Comparison of ENCODE assay signal across 21 cellular contexts in genomic region chr12:76544601-76545261, GRCh38.
"Had no signal": no experiment of that assay in that cellular context is flagged by ENCODE, and none has a peak within 500 bp of the region (broad histone marks: within the 10 kb centered on the region; RNA-seq: fewer than 3 reads in every experiment).

No MANE protein-coding gene starts in this region.

- H3K9me3 Mint-ChIP-seq: activated B cell treated with CpG ODN at 0.5 μM for 24 hours; brain; dendritic cell treated with granulocyte-macrophage colony-stimulating factor and Interleukin-4, amounts not matched to agents 40 ng/mL and 50 ng/mL, for 4 days; immature natural killer cell; natural killer cell treated with Interleukin-12 subunit alpha and Interleukin-12 subunit beta and Interleukin-15 and Interleukin-18, amount 100 ng/mL, for 72 hours had no signal

- H3K9me3 ChIP-seq: heart left ventricle, suprapubic skin, upper lobe of left lung had no signal

- ATAC-seq: heart left ventricle, right cardiac atrium had no signal

- FAIRE-seq: frontal cortex had no signal

- H3K36me3 ChIP-seq: heart left ventricle, suprapubic skin, upper lobe of left lung had no signal

- DNase-seq: activated B cell treated with CpG ODN at 0.5 μM for 24 hours; activated CD4-positive, alpha-beta T cell treated with anti-CD3 and anti-CD28 coated beads, Interleukin-2, amount 50 U/mL, for 1 hour; activated effector memory CD4-positive, alpha-beta T cell treated with anti-CD3 and anti-CD28 coated beads, Interleukin-2, amount 50 U/mL, for 16 hours; activated T-cell treated with anti-CD3 and anti-CD28 coated beads, Interleukin-2, amount 50 U/mL, for 1 hour; cerebellar nuclear complex; effector memory CD4-positive, alpha-beta T cell; heart left ventricle; immature natural killer cell; occipital lobe; right cardiac atrium; stimulated activated CD4-positive, alpha-beta T cell treated with anti-CD3 and anti-CD28 coated beads, Interleukin-4, amount 100 ng/mL, for 24 hours; stimulated activated naive CD4-positive, alpha-beta T cell treated with Interleukin-2 at 50 U/mL for 16 hours; upper lobe of left lung had no signal

- H3K4me3 Mint-ChIP-seq: activated B cell treated with CpG ODN at 0.5 μM for 24 hours; activated naive CD8-positive, alpha-beta T cell; brain; dendritic cell treated with granulocyte-macrophage colony-stimulating factor and Interleukin-4, amounts not matched to agents 40 ng/mL and 50 ng/mL, for 4 days had no signal

- H3K27ac ChIP-seq: heart left ventricle, skin epidermis, suprapubic skin, upper lobe of left lung had no signal

- H3K27me3 ChIP-seq: heart left ventricle, suprapubic skin, upper lobe of left lung had no signal

- H3K27ac Mint-ChIP-seq: activated B cell treated with CpG ODN at 0.5 μM for 24 hours; activated naive CD8-positive, alpha-beta T cell; dendritic cell treated with granulocyte-macrophage colony-stimulating factor and Interleukin-4, amounts not matched to agents 40 ng/mL and 50 ng/mL, for 4 days; progenitor cell of endocrine pancreas had no signal

- H3K36me3 Mint-ChIP-seq: natural killer cell treated with Interleukin-12 subunit alpha and Interleukin-12 subunit beta and Interleukin-15 and Interleukin-18, amount 100 ng/mL, for 72 hours had no signal

- H3K4me3 ChIP-seq: heart left ventricle, skin epidermis, suprapubic skin, upper lobe of left lung had no signal

- H3K27me3 Mint-ChIP-seq: activated B cell treated with CpG ODN at 0.5 μM for 24 hours; activated naive CD8-positive, alpha-beta T cell; brain; dendritic cell treated with granulocyte-macrophage colony-stimulating factor and Interleukin-4, amounts not matched to agents 40 ng/mL and 50 ng/mL, for 4 days; natural killer cell treated with Interleukin-12 subunit alpha and Interleukin-12 subunit beta and Interleukin-15 and Interleukin-18, amount 100 ng/mL, for 72 hours; progenitor cell of endocrine pancreas had no signal
